ENCODE assay signal across 15 cellular contexts in genomic region chr9:130946778-130947617, GRCh38. TPM values are rescaled to one million over a fixed set of nuclear protein-coding genes. Genes with fewer than 3 reads are reported as not detected.
DNase-seq lines count a peak whose midpoint lies in the region; ATAC-seq and TF ChIP-seq lines count a peak whose summit lies in the region.
"Had no signal": no experiment of that assay in that cellular context is flagged by ENCODE, and none has a peak within 500 bp of the region (broad histone marks: within the 10 kb centered on the region; RNA-seq: fewer than 3 reads in every experiment).

No MANE protein-coding gene starts in this region.

- no peak for TF ChIP-seq CTCF in retinal pigment epithelial cell (conservative IDR thresholded peaks at IDR 0.05; ENCODE audit: low read depth, low read length)

- peak; percentile 10 for ATAC-seq in esophagus mucosa
- no peak for ATAC-seq in GM21390 (IDR thresholded peaks at IDR 0.05; ENCODE audit: unreplicated experiment)
- ATAC-seq: activated CD8-positive, alpha-beta T cell treated with anti-CD3 and anti-CD28 coated beads, Interleukin-2, amount 10 ng/mL, durations not matched to agents 7 days and 5 days had no signal

- DNase-seq in NCI-H2029 treated with DMSO at 0.1 percent for 48 hours (lab: John Stamatoyannopoulos, UW), result peak; percentile 7
- no peak for DNase-seq in NCI-H2029 (lab: John Stamatoyannopoulos, UW)
- peak; percentile 29 for DNase-seq in OCI-M1 (lab: John Stamatoyannopoulos, UW)
- DNase-seq in retinal pigment epithelial cell (ENCODE audit: low read depth), result peak; percentile 39
- DNase-seq in epidermal melanocyte (ENCODE audit: insufficient read length, low spot score), result no peak
- DNase-seq in OCI-M2 (lab: John Stamatoyannopoulos, UW; ENCODE audit: unreplicated experiment), result no peak
- DNase-seq: activated CD8-positive, alpha-beta T cell treated with anti-CD3 and anti-CD28 coated beads, Interleukin-2, amount 10 ng/mL, durations not matched to agents 7 days and 5 days; activated gamma-delta T cell treated with Interleukin-2 at 50 U/mL for 16 hours; Kasumi-1; SHP77 treated with DMSO at 0.1 percent for 48 hours had no signal

- H3K4me3 ChIP-seq in retinal pigment epithelial cell (ENCODE audit: low read length), result no peak overlapping the region
- H3K4me3 ChIP-seq: cardiac muscle cell had no signal

RNA-seq across cellular contexts. Expression of gene FIBCD1, which starts 8.0 kb away (rescaled TPM):
- total RNA-seq in esophagus mucosa, result 0.20 TPM
- total RNA-seq: activated CD8-positive, alpha-beta T cell treated with anti-CD3 and anti-CD28 coated beads, Interleukin-2, amount 10 ng/mL, durations not matched to agents 7 days and 5 days had no signal

RNA-seq across cellular contexts. Expression of gene QRFP, which starts 50.4 kb away (rescaled TPM):
- total RNA-seq in esophagus mucosa, result not detected
- total RNA-seq: activated CD8-positive, alpha-beta T cell treated with anti-CD3 and anti-CD28 coated beads, Interleukin-2, amount 10 ng/mL, durations not matched to agents 7 days and 5 days; cardiac muscle cell; posterior vena cava; urinary bladder had no signal

Comparison
In these comparisons a context has a peak if more than half of its experiments do, and no peak if none do; other contexts are left out.
1. DNase-seq: peak in NCI-H2029 treated with DMSO at 0.1 percent for 48 hours (single experiment), OCI-M1 (single experiment) and retinal pigment epithelial cell (single experiment); none in NCI-H2029 (single experiment), epidermal melanocyte (single experiment) and OCI-M2 (single experiment).